In genomic region chr10:117175901-117176534, GRCh38 we compare ENCODE assay signal across 9 cellular contexts. TPM values are rescaled to one million over a fixed set of nuclear protein-coding genes. Genes with fewer than 3 reads are reported as not detected.
DNase-seq lines count a peak whose midpoint lies in the region; ATAC-seq and TF ChIP-seq lines count a peak whose summit lies in the region.
"Had no signal": no experiment of that assay in that cellular context is flagged by ENCODE, and none has a peak within 500 bp of the region (broad histone marks: within the 10 kb centered on the region; RNA-seq: fewer than 3 reads in every experiment).

No MANE protein-coding gene starts in this region.

- peaks cover 16% of the 10 kb centered on the region for H3K4me1 Mint-ChIP-seq in endothelial cell (ENCODE audit: unreplicated experiment)

- peaks cover 22 to 25% of the 10 kb centered on the region in 2 donors for H3K27me3 ChIP-seq in mucosa of rectum (ENCODE audit: control insufficient read depth in 2 of 2, insufficient read depth in 2 of 2, low read length in 2 of 2)

- peak overlapping the region; percentile 70 to 73 for H3K4me3 ChIP-seq in mucosa of rectum (ENCODE audit: low read length in 2 of 2)

- H3K36me3 ChIP-seq in mucosa of rectum (ENCODE audit: control insufficient read depth in 2 of 2, insufficient read depth in 2 of 2, low read length in 2 of 2): no peaks in the 10 kb centered on the region

- H3K36me3 Mint-ChIP-seq in endothelial cell (ENCODE audit: low read depth, unreplicated experiment): no peaks in the 10 kb centered on the region

- DNase-seq in AG09319 (ENCODE audit: extremely low read depth, low read depth) (peak; percentile 30), NCI-H748 treated with DMSO at 0.1 percent for 48 hours (lab: John Stamatoyannopoulos, UW) (peak; percentile 18), endothelial cell (ENCODE audit: low spot score) (peak; percentile 84)
- peak; percentile 45 to 46 for DNase-seq in activated CD8-positive, alpha-beta memory T cell treated with anti-CD3 and anti-CD28 coated beads for 4 hours (ENCODE audit: low read depth in 2 of 2)
- peak; percentile 62 for DNase-seq in stimulated activated CD8-positive, alpha-beta memory T cell treated with anti-CD3 and anti-CD28 coated beads, Interleukin-4, amount 100 ng/mL, for 24 hours (ENCODE audit: low read depth)

- no peak overlapping the region for H3K27ac ChIP-seq in mucosa of rectum (ENCODE audit: low read depth in 2 of 2, low read length in 2 of 2)

- ATAC-seq in GM18861 (IDR thresholded peaks at IDR 0.05; ENCODE audit: unreplicated experiment) (peak; percentile 56), HG03139 (IDR thresholded peaks at IDR 0.05; ENCODE audit: unreplicated experiment) (peak; percentile 52)

- no peaks in the 10 kb centered on the region for H3K9me3 Mint-ChIP-seq in endothelial cell (ENCODE audit: unreplicated experiment)

- H3K9me3 ChIP-seq in mucosa of rectum (ENCODE audit: control insufficient read depth in 2 of 2, low read length in 2 of 2): no peaks in the 10 kb centered on the region

- H3K9ac ChIP-seq in mucosa of rectum (ENCODE audit: low read depth in 1 of 2, low read length in 2 of 2): no peak overlapping the region

- peaks cover 8 to 17% of the 10 kb centered on the region in 2 donors for H3K4me1 ChIP-seq in mucosa of rectum (ENCODE audit: control insufficient read depth in 2 of 2, insufficient read depth in 2 of 2, low read length in 2 of 2)

- H3K27me3 Mint-ChIP-seq in endothelial cell (ENCODE audit: unreplicated experiment): peaks cover 7% of the 10 kb centered on the region

- H3K27ac Mint-ChIP-seq in endothelial cell (ENCODE audit: unreplicated experiment): no peak overlapping the region

- TF ChIP-seq CTCF in AG09319 (IDR thresholded peaks at IDR 0.05; ENCODE audit: low read depth, low read length): peak; percentile 80
- TF ChIP-seq CTCF in endothelial cell (IDR thresholded peaks at IDR 0.05; ENCODE audit: unreplicated experiment): peak; percentile 90

- H3K4me3 Mint-ChIP-seq in endothelial cell (ENCODE audit: unreplicated experiment): peak overlapping the region; percentile 85

RNA-seq across cellular contexts. Expression of gene KCNK18, which starts 21.3 kb away (rescaled TPM):
- 0.31 TPM for total RNA-seq in endothelial cell (ENCODE audit: unreplicated experiment)
- total RNA-seq: T-helper 1 cell treated with Interleukin-12 subunit alpha and Interleukin-12 subunit beta and Interleukin-4 antibody, amounts not matched to agents 30 ng/mL and 1 ng/mL, for 36 hours had no signal

RNA-seq across cellular contexts. Expression of gene VAX1, which starts 37.9 kb away (rescaled TPM):
- 26.3 TPM for total RNA-seq in endothelial cell (ENCODE audit: unreplicated experiment)
- total RNA-seq: T-helper 1 cell treated with Interleukin-12 subunit alpha and Interleukin-12 subunit beta and Interleukin-4 antibody, amounts not matched to agents 30 ng/mL and 1 ng/mL, for 36 hours had no signal

Comparison
In these comparisons a context has a peak if more than half of its experiments do, and no peak if none do; other contexts are left out.
1. DNase-seq: peak in every context shown above with its lines; median percentile 84 in endothelial cell; 62 in stimulated activated CD8-positive, alpha-beta memory T cell treated with anti-CD3 and anti-CD28 coated beads, Interleukin-4, amount 100 ng/mL, for 24 hours; 46 in activated CD8-positive, alpha-beta memory T cell treated with anti-CD3 and anti-CD28 coated beads for 4 hours; 30 in AG09319; 18 in NCI-H748 treated with DMSO at 0.1 percent for 48 hours.